ENCODE assay signal across 34 cellular contexts in genomic region chr1:210912752-210913151, GRCh38.
"Had no signal": no experiment of that assay in that cellular context is flagged by ENCODE, and none has a peak within 500 bp of the region (broad histone marks: within the 10 kb centered on the region; RNA-seq: fewer than 3 reads in every experiment).

No MANE protein-coding gene starts in this region.

- H3K4me2 ChIP-seq: KMS-11 had no signal

- H3K27ac ChIP-seq: KMS-11 had no signal

- H3K4me3 ChIP-seq: MG63 had no signal

- H3K36me3 ChIP-seq: MG63 had no signal

- DNase-seq: Karpas-422, Kasumi-1, MG63, MM.1S, MV-4-11, NCI-H1048, NCI-H1092, NCI-H1092 treated with DMSO at 0.1 percent for 48 hours, NCI-H1105, NCI-H1105 treated with DMSO at 0.1 percent for 48 hours, NCI-H1417 treated with DMSO at 0.1 percent for 48 hours, NCI-H1436, NCI-H1436 treated with DMSO at 0.1 percent for 48 hours, NCI-H146, NCI-H1694, NCI-H1694 treated with DMSO at 0.1 percent for 48 hours, NCI-H187, NCI-H187 treated with DMSO at 0.1 percent for 48 hours, NCI-H1930, NCI-H2029, NCI-H2029 treated with DMSO at 0.1 percent for 48 hours, NCI-H2081, NCI-H2081 treated with DMSO at 0.1 percent for 48 hours, NCI-H2107, NCI-H2171, NCI-H2171 treated with DMSO at 0.1 percent for 48 hours, NCI-H2227 treated with DMSO at 0.1 percent for 48 hours, NCI-H226, NCI-H345, NCI-H446, NCI-H446 treated with DMSO at 0.1 percent for 48 hours, NCI-H510A, NCI-H510A treated with DMSO at 0.1 percent for 48 hours had no signal

- H3K27me3 ChIP-seq: MG63 had no signal

- H3K9me3 ChIP-seq: MG63 had no signal

- H3K9ac ChIP-seq: KMS-11 had no signal
